ENCODE assay signal across 23 cellular contexts in genomic region chr4:6385288-6385687, GRCh38.
DNase-seq lines count a peak whose midpoint lies in the region; ATAC-seq, FAIRE-seq and TF ChIP-seq lines count a peak whose summit lies in the region.
"Had no signal": no experiment of that assay in that cellular context is flagged by ENCODE, and none has a peak within 500 bp of the region (broad histone marks: within the 10 kb centered on the region; RNA-seq: fewer than 3 reads in every experiment).

No MANE protein-coding gene starts in this region.

- no peak overlapping the region for H3K4me2 ChIP-seq in A549
- no peak overlapping the region for H3K4me2 ChIP-seq in neural cell (ENCODE audit: low read length)
- H3K4me2 ChIP-seq: BLaER1 had no signal

- no peaks in the 10 kb centered on the region for H3K27me3 ChIP-seq in neural cell (ENCODE audit: insufficient read depth, low read depth, low read length)
- H3K27me3 ChIP-seq: BE2C had no signal

- no peaks in the 10 kb centered on the region for H3K79me2 ChIP-seq in neural cell (replicated peaks; ENCODE audit: insufficient read depth, low read length)

- no peak for ATAC-seq in A549
- ATAC-seq: GM12878 had no signal

- TF ChIP-seq EP300 in A549 (IDR thresholded peaks at IDR 0.05) (no peak), neural cell (conservative IDR thresholded peaks at IDR 0.05; ENCODE audit: poor library complexity, severe bottlenecking) (no peak)

- POLR2A ChIA-PET in A549 (lab: Yijun Ruan, JAX): no interaction called here

- H2AFZ ChIP-seq in neural cell (ENCODE audit: low read depth, low read length): no peak overlapping the region

- CTCF ChIA-PET in A549 (lab: Yijun Ruan, JAX): interaction anchor here (0.7 to 1.7 kb wide), 3 partner anchors 11 to 54 kb away, joined by 3 to 5 read pairs (median 4); no protein-coding TSS in a partner anchor

- TF ChIP-seq POLR2A in A549 (IDR thresholded peaks at IDR 0.05; ENCODE audit: low read length): no peak

- H3K27ac ChIP-seq in A549 (no peak overlapping the region), neural cell (ENCODE audit: low read length) (peak overlapping the region; percentile 74), coronary artery (no peak overlapping the region)
- H3K27ac ChIP-seq: BLaER1 had no signal

- H3K9me3 ChIP-seq in A549 (no peaks in the 10 kb centered on the region), neural cell (ENCODE audit: low read length) (no peaks in the 10 kb centered on the region)
- H3K9me3 ChIP-seq: BE2C, BLaER1 had no signal

- no peaks in the 10 kb centered on the region for H3K9me2 ChIP-seq in neural cell (ENCODE audit: insufficient read depth, low read length)

- 94% methylated on average over 2 of the region's 2 CpGs for WGBS in A549 (ENCODE audit: missing lambda C conversion rate)

- TF ChIP-seq CTCF in A549 (IDR thresholded peaks at IDR 0.05) (no peak), LNCaP clone FGC (IDR thresholded peaks at IDR 0.05; ENCODE audit: control insufficient read depth, extremely low read depth, insufficient read depth) (no peak), neural cell (IDR thresholded peaks at IDR 0.05; ENCODE audit: poor library complexity, severe bottlenecking) (no peak), coronary artery (IDR thresholded peaks at IDR 0.05) (no peak)

- H3K4me1 ChIP-seq in A549: no peaks in the 10 kb centered on the region
- H3K4me1 ChIP-seq: BE2C, BLaER1 had no signal

- no peak for TF ChIP-seq RAD21 in A549 (conservative IDR thresholded peaks at IDR 0.05 in 1 of 2, IDR thresholded peaks at IDR 0.05 in 1 of 2)
- no peak for TF ChIP-seq RAD21 in neural cell (conservative IDR thresholded peaks at IDR 0.05)

- DNase-seq in A549 (ENCODE audit: low read depth in 1 of 2, low spot score in 1 of 2) (no peak), LNCaP clone FGC (ENCODE audit: low read depth) (peak; percentile 42), coronary artery (ENCODE audit: low spot score) (no peak), NCI-H1105 treated with DMSO at 0.1 percent for 48 hours (lab: John Stamatoyannopoulos, UW) (no peak)
- DNase-seq in activated T-cell treated with anti-CD3 and anti-CD28 coated beads, Interleukin-2, amount 50 U/mL, for 1 hour: no peak
- DNase-seq: 8988T; BE2C; CD4-positive, alpha-beta memory T cell; CD4-positive, CD25-positive, alpha-beta regulatory T cell; COR-L47; DMS 273 treated with DMSO at 0.1 percent for 48 hours; DMS153; DMS53; DMS79; DND-41; EL; GDM1 had no signal

- no peaks in the 10 kb centered on the region for H4K20me1 ChIP-seq in neural cell (ENCODE audit: insufficient read depth)
- H4K20me1 ChIP-seq: BLaER1 had no signal

- H3K36me3 ChIP-seq in neural cell (ENCODE audit: insufficient read depth, low read length): no peaks in the 10 kb centered on the region
- H3K36me3 ChIP-seq: BE2C, BLaER1 had no signal

- no peak for FAIRE-seq in A549 (lab: Jason Lieb, UNC)
- FAIRE-seq: A204.1, GM12878, GM12892, GM18507 had no signal

- peaks cover 6% of the 10 kb centered on the region for H3F3A ChIP-seq in neural cell (ENCODE audit: insufficient read depth, low read length, poor library complexity, severe bottlenecking)

- H3K9ac ChIP-seq in neural cell (ENCODE audit: low read length): peak overlapping the region; percentile 36
- H3K9ac ChIP-seq: BLaER1 had no signal

- H3K4me3 ChIP-seq in A549 (no peak overlapping the region), LNCaP clone FGC (ENCODE audit: low read depth, low read length) (no peak overlapping the region), neural cell (ENCODE audit: low read length) (no peak overlapping the region), coronary artery (no peak overlapping the region)
- H3K4me3 ChIP-seq: BLaER1, GM12878 had no signal

TF ChIP-seq in A549, 52 proteins besides CTCF, POLR2A, EP300 and RAD21:
- TF ChIP-seq HOXA7 (CRISPR knock-in tag; IDR thresholded peaks at IDR 0.05) (no peak), BHLHE40 (IDR thresholded peaks at IDR 0.05; ENCODE audit: low read depth, low read length) (no peak), FOXS1 (CRISPR knock-in tag; IDR thresholded peaks at IDR 0.05) (no peak), ZFP36 (IDR thresholded peaks at IDR 0.05; ENCODE audit: borderline replicate concordance, partially characterized antibody) (peak; percentile 58), FOSL2 (IDR thresholded peaks at IDR 0.05) (no peak), FOSL2 (CRISPR knock-in tag; IDR thresholded peaks at IDR 0.05) (no peak)
TF ChIP-seq in A549: peak in this region for 1.

TF ChIP-seq in neural cell, 6 proteins besides CTCF, POLR2A, EP300 and RAD21:
- no peak for TF ChIP-seq REST (IDR thresholded peaks at IDR 0.05; ENCODE audit: borderline replicate concordance)
